Comparison of ENCODE assay signal across 17 cellular contexts in genomic region chr22:46883547-46883946, GRCh38.
A peak's percentile ranks its signal among the peaks of the same experiment; 100 is the strongest.
DNase-seq lines count a peak whose midpoint lies in the region; ATAC-seq and TF ChIP-seq lines count a peak whose summit lies in the region.
"Had no signal": no experiment of that assay in that cellular context is flagged by ENCODE, and none has a peak within 500 bp of the region (broad histone marks: within the 10 kb centered on the region; RNA-seq: fewer than 3 reads in every experiment).

No MANE protein-coding gene starts in this region.

- intact Hi-C loops in activated CD4-positive, alpha-beta T cell treated with anti-CD3 and anti-CD28 coated beads, Interleukin-2, amount 10 ng/mL, durations not matched to agents 24 days and 14 days (cut with micrococcal nuclease) = no loop called here
- intact Hi-C loops in IMR-90 (cut with micrococcal nuclease) = no loop called here
- intact Hi-C loops in sciatic nerve (cut with DNase I) = no loop called here
- intact Hi-C loops in mucosa of descending colon (cut with DNase I, micrococcal nuclease) = no loop called here

- dilution Hi-C loops in IMR-90 (cut with HindIII; ENCODE audit: low sequenced_read_pairs, unreplicated experiment) = no loop called here

- no peak overlapping the region for H2AFZ ChIP-seq in IMR-90 (replicated peaks; ENCODE audit: low read length, poor library complexity)

- TF ChIP-seq POLR2A in IMR-90 (IDR thresholded peaks at IDR 0.05; ENCODE audit: low read depth, low read length) (no peak), erythroblast (IDR thresholded peaks at IDR 0.05; ENCODE audit: low read length) (no peak)

- no peak overlapping the region for H3K4me3 ChIP-seq in IMR-90 (ENCODE audit: insufficient read depth, low read depth, low read length)
- H3K4me3 ChIP-seq in endodermal cell (ENCODE audit: low read length) = no peak overlapping the region
- no peak overlapping the region for H3K4me3 ChIP-seq in mucosa of descending colon
- H3K4me3 ChIP-seq: HAP-1 had no signal

- no peak overlapping the region for H3K18ac ChIP-seq in IMR-90 (ENCODE audit: low read depth, low read length)

- H2BK120ac ChIP-seq in IMR-90 (ENCODE audit: low read depth, low read length) = no peak overlapping the region

- no peak overlapping the region for H2BK15ac ChIP-seq in IMR-90 (ENCODE audit: low read depth, low read length)

- H3K4me1 Mint-ChIP-seq in activated CD4-positive, alpha-beta T cell treated with anti-CD3 and anti-CD28 coated beads, Interleukin-2, amount 10 ng/mL, durations not matched to agents 24 days and 14 days = peaks cover 3% of the 10 kb centered on the region
- peaks cover 8% of the 10 kb centered on the region for H3K4me1 Mint-ChIP-seq in endodermal cell
- H3K4me1 Mint-ChIP-seq: CD14-positive monocyte had no signal

- H3K27ac Mint-ChIP-seq in activated CD4-positive, alpha-beta T cell treated with anti-CD3 and anti-CD28 coated beads, Interleukin-2, amount 10 ng/mL, durations not matched to agents 24 days and 14 days = peak overlapping the region; percentile 1
- peak overlapping the region; percentile 2 for H3K27ac Mint-ChIP-seq in endodermal cell

- no peak overlapping the region for H2BK20ac ChIP-seq in IMR-90 (ENCODE audit: low read depth, low read length)

- H3K9me3 ChIP-seq in IMR-90 (ENCODE audit: control insufficient read depth, insufficient read depth, low read length) (no peaks in the 10 kb centered on the region), endodermal cell (ENCODE audit: control insufficient read depth, low read length) (no peaks in the 10 kb centered on the region), mucosa of descending colon (no peaks in the 10 kb centered on the region)
- H3K9me3 ChIP-seq: HAP-1 had no signal

- no TSS peak for BruUV-seq in IMR-90 (replicated peaks; lab: Mats Ljungman, UMichigan)

- H3K27me3 Mint-ChIP-seq in activated CD4-positive, alpha-beta T cell treated with anti-CD3 and anti-CD28 coated beads, Interleukin-2, amount 10 ng/mL, durations not matched to agents 24 days and 14 days = no peaks in the 10 kb centered on the region
- no peaks in the 10 kb centered on the region for H3K27me3 Mint-ChIP-seq in endodermal cell (ENCODE audit: insufficient read depth)

- no peak overlapping the region for H3K4me2 ChIP-seq in IMR-90 (ENCODE audit: low read depth, low read length)

- peaks cover 10 to 43% of the 10 kb centered on the region in 2 experiments for H3K79me1 ChIP-seq in IMR-90 (ENCODE audit: low read depth in 1 of 2, low read length in 2 of 2)

- H4K91ac ChIP-seq in IMR-90 (ENCODE audit: insufficient read depth, low read depth, low read length) = no peak overlapping the region

- H3K27ac ChIP-seq in IMR-90 (ENCODE audit: insufficient read depth, low read length) (no peak overlapping the region), endodermal cell (ENCODE audit: low read depth, low read length) (no peak overlapping the region)
- H3K27ac ChIP-seq: 22Rv1 had no signal

- H3K27me3 ChIP-seq in IMR-90 (ENCODE audit: control insufficient read depth, insufficient read depth, low read length) (no peaks in the 10 kb centered on the region), endodermal cell (ENCODE audit: control insufficient read depth, insufficient read depth, low read length, poor library complexity, severe bottlenecking) (no peaks in the 10 kb centered on the region)

- TF ChIP-seq RAD21 in IMR-90 (IDR thresholded peaks at IDR 0.05; ENCODE audit: low read length) = no peak

- no peak overlapping the region for H2BK5ac ChIP-seq in IMR-90 (ENCODE audit: low read depth, low read length, poor library complexity, severe bottlenecking)

- no peak overlapping the region for H4K5ac ChIP-seq in IMR-90 (ENCODE audit: low read depth, low read length)

- H3K36me3 Mint-ChIP-seq in activated CD4-positive, alpha-beta T cell treated with anti-CD3 and anti-CD28 coated beads, Interleukin-2, amount 10 ng/mL, durations not matched to agents 24 days and 14 days (ENCODE audit: low read depth) = peaks cover 7% of the 10 kb centered on the region
- peaks cover 15% of the 10 kb centered on the region for H3K36me3 Mint-ChIP-seq in endodermal cell (ENCODE audit: low read depth)

- H3K36me3 ChIP-seq in IMR-90 (ENCODE audit: control insufficient read depth, insufficient read depth, low read length) (peaks cover 4% of the 10 kb centered on the region), endodermal cell (ENCODE audit: control insufficient read depth, insufficient read depth, low read length) (peaks cover 7% of the 10 kb centered on the region), mucosa of descending colon (ENCODE audit: low read depth) (no peaks in the 10 kb centered on the region)
- H3K36me3 ChIP-seq: HAP-1 had no signal

- no peak overlapping the region for H3K56ac ChIP-seq in IMR-90 (ENCODE audit: extremely low read depth, insufficient read depth, low read length)

- H2AK5ac ChIP-seq in IMR-90 (ENCODE audit: low read depth, low read length) = no peak overlapping the region

- H3K9me1 ChIP-seq in IMR-90 (ENCODE audit: insufficient read depth, low read length) = peaks cover 16% of the 10 kb centered on the region; the same call in 1 of the 2 replicates

- no peak overlapping the region for H3K4me3 Mint-ChIP-seq in activated CD4-positive, alpha-beta T cell treated with anti-CD3 and anti-CD28 coated beads, Interleukin-2, amount 10 ng/mL, durations not matched to agents 24 days and 14 days
- no peak overlapping the region for H3K4me3 Mint-ChIP-seq in endodermal cell
- H3K4me3 Mint-ChIP-seq: CD14-positive monocyte; CD8-positive, alpha-beta T cell had no signal

- no peak overlapping the region for H3K4ac ChIP-seq in IMR-90 (ENCODE audit: low read depth, low read length)

- H3K9ac ChIP-seq in IMR-90 (ENCODE audit: low read depth, low read length) (no peak overlapping the region), endodermal cell (ENCODE audit: extremely low read depth, low read length, poor library complexity, severe bottlenecking) (no peak overlapping the region)

- WGBS in IMR-90 (ENCODE audit: extremely low coverage in 2 of 2, insufficient read length in 1 of 2), 2 experiments = 76% methylated on average over 3 of the region's 7 CpGs; no CpG with 5 or more reads in 1 of the 2 experiments
- WGBS in endodermal cell (ENCODE audit: insufficient coverage in 1 of 2, insufficient read length in 1 of 2), 2 experiments = 78 to 79% methylated on average over 7 of the region's 7 CpGs

- H4K8ac ChIP-seq in IMR-90 (ENCODE audit: low read depth in 2 of 2, low read length in 2 of 2) = no peak overlapping the region

- no peak for DNase-seq in activated CD4-positive, alpha-beta T cell treated with anti-CD3 and anti-CD28 coated beads, Interleukin-2, amount 10 ng/mL, durations not matched to agents 24 days and 14 days
- DNase-seq in activated CD4-positive, alpha-beta T cell treated with anti-CD3 and anti-CD28 coated beads for 4 hours = no peak
- DNase-seq in IMR-90 (no peak), endodermal cell (no peak), sciatic nerve (ENCODE audit: low spot score) (no peak), erythroblast (lab: John Stamatoyannopoulos, UW) (no peak), mucosa of descending colon (no peak)
- DNase-seq in activated naive CD4-positive, alpha-beta T cell treated with Interleukin-2 at 50 U/mL for 16 hours = no peak
- DNase-seq: CD8-positive, alpha-beta T cell; COR-L47; DMS153; DMS79 treated with DMSO at 0.1 percent for 48 hours; EL; GOT3 had no signal

- CTCF ChIA-PET in IMR-90 (lab: Yijun Ruan, JAX) = no interaction called here

- no peaks in the 10 kb centered on the region for H3K9me3 Mint-ChIP-seq in activated CD4-positive, alpha-beta T cell treated with anti-CD3 and anti-CD28 coated beads, Interleukin-2, amount 10 ng/mL, durations not matched to agents 24 days and 14 days
- no peaks in the 10 kb centered on the region for H3K9me3 Mint-ChIP-seq in endodermal cell
- H3K9me3 Mint-ChIP-seq: CD14-positive monocyte; CD8-positive, alpha-beta T cell had no signal

- no peak for ATAC-seq in IMR-90 (ENCODE audit: low read depth)
- peak; percentile 47 for ATAC-seq in sciatic nerve
- no peak for ATAC-seq in mucosa of descending colon
- ATAC-seq: CD8-positive, alpha-beta T cell had no signal

- POLR2A ChIA-PET in IMR-90 (lab: Charles Lee; ENCODE audit: unreplicated experiment) = no interaction called here

- peaks cover 28% of the 10 kb centered on the region for H4K20me1 ChIP-seq in IMR-90 (ENCODE audit: insufficient read depth, low read length)

- H3K14ac ChIP-seq in IMR-90 (replicated peaks; ENCODE audit: low read depth, low read length) = no peak overlapping the region

- no peak for TF ChIP-seq CTCF in IMR-90 (conservative IDR thresholded peaks at IDR 0.05; ENCODE audit: low read depth, low read length)
- no peak for TF ChIP-seq CTCF in endodermal cell (conservative IDR thresholded peaks at IDR 0.05)
- TF ChIP-seq CTCF in mucosa of descending colon (IDR thresholded peaks at IDR 0.05) = no peak

- no peaks in the 10 kb centered on the region; the same call in 1 of the 2 replicates for H3K4me1 ChIP-seq in IMR-90 (ENCODE audit: control insufficient read depth, insufficient read depth, low read length)
- H3K4me1 ChIP-seq in endodermal cell (ENCODE audit: control insufficient read depth, insufficient read depth, low read length) = no peaks in the 10 kb centered on the region
- H3K4me1 ChIP-seq in mucosa of descending colon (ENCODE audit: low read depth) = no peaks in the 10 kb centered on the region

- no peak overlapping the region; the same call in 1 of the 2 replicates for H3K23ac ChIP-seq in IMR-90 (ENCODE audit: low read depth, low read length)

- peak overlapping the region; percentile 33 for H2AK9ac ChIP-seq in IMR-90 (replicated peaks; ENCODE audit: low read depth, low read length, poor library complexity)

- in situ Hi-C loops in IMR-90 (cut with MboI; ENCODE audit: low sequenced_read_pairs) = no loop called here

TF ChIP-seq in IMR-90, 13 proteins besides CTCF, POLR2A, EP300 and RAD21:
- TF ChIP-seq RFX5 (IDR thresholded peaks at IDR 0.05; ENCODE audit: low read depth, low read length) (no peak), MAZ (IDR thresholded peaks at IDR 0.05; ENCODE audit: borderline replicate concordance, low read depth, low read length) (no peak), BHLHE40 (IDR thresholded peaks at IDR 0.05; ENCODE audit: low read depth, low read length) (no peak), NFE2L2 (IDR thresholded peaks at IDR 0.05; ENCODE audit: low read depth, low read length) (no peak), SMC3 (IDR thresholded peaks at IDR 0.05; ENCODE audit: low read depth, low read length) (no peak)
